Comparison of ENCODE assay signal across 19 cellular contexts in the genomic region with DNA sequence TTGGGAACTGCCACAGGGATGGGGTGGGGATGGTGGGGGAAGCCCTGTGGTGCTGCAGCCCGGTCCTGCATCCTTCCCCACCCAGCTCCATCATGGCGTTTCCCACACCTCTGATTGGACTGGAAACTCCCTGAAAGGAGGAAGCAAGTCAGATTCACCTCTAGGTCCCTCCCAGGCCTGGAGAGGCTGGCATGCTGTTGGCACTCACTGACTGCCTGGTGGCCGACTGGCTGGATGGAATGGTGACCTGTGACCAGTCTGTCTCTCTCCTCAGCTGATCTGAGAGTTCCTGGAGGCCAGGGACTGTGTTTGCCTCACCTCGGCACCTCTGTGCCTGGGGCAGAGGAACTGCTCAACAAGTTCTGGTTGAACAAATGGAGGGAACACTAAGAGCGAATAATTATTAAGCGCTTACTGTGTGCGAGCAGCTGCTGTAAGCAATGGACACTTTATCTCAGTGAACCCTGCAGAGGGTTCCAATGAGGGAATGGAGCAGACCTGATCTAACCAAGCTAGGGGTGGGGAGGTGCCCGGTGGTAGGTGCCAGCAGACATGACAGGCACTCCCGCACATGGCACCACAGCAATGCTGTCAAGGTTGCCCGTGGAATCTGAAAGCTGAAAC. TPM values are rescaled to one million over a fixed set of nuclear protein-coding genes. Genes with fewer than 3 reads are reported as not detected.
DNase-seq lines count a peak whose midpoint lies in the region; ATAC-seq and TF ChIP-seq lines count a peak whose summit lies in the region.
"Had no signal": no experiment of that assay in that cellular context is flagged by ENCODE, and none has a peak within 500 bp of the region (broad histone marks: within the 10 kb centered on the region; RNA-seq: fewer than 3 reads in every experiment).

No MANE protein-coding gene starts in this region.

- no peak overlapping the region for H3K27ac Mint-ChIP-seq in HFFc6
- H3K27ac Mint-ChIP-seq: CD4-positive, CD25-positive, alpha-beta regulatory T cell had no signal

- H3K4me3 ChIP-seq in heart right ventricle (no peak overlapping the region), osteoblast (ENCODE audit: insufficient read depth, low read length) (no peak overlapping the region), upper lobe of right lung (no peak overlapping the region)

- H3K27me3 ChIP-seq in heart right ventricle (no peaks in the 10 kb centered on the region), osteoblast (ENCODE audit: insufficient read depth, low read length) (peaks cover 2% of the 10 kb centered on the region), upper lobe of right lung (no peaks in the 10 kb centered on the region)

- TF ChIP-seq CTCF in heart right ventricle (IDR thresholded peaks at IDR 0.05) (no peak), osteoblast (IDR thresholded peaks at IDR 0.05; ENCODE audit: extremely low read depth, low read depth, low read length) (no peak), upper lobe of right lung (IDR thresholded peaks at IDR 0.05) (no peak), HFFc6 (IDR thresholded peaks at IDR 0.05) (no peak)

- H3K79me2 ChIP-seq in osteoblast (ENCODE audit: insufficient read depth, low read length), result no peaks in the 10 kb centered on the region

- H3K4me3 Mint-ChIP-seq in HFFc6, result no peak overlapping the region
- H3K4me3 Mint-ChIP-seq: CD4-positive, CD25-positive, alpha-beta regulatory T cell had no signal

- H3K36me3 ChIP-seq in heart right ventricle (no peaks in the 10 kb centered on the region), osteoblast (ENCODE audit: insufficient read depth, low read length) (no peaks in the 10 kb centered on the region), upper lobe of right lung (no peaks in the 10 kb centered on the region)

- H3K27ac ChIP-seq in heart right ventricle (peak overlapping the region in 5 of 10 donors; percentile 24 to 97 (median 44)), osteoblast (ENCODE audit: low read depth, low read length) (no peak overlapping the region), upper lobe of right lung (no peak overlapping the region)
- H3K27ac ChIP-seq: HL-60, RWPE1 had no signal

- intact Hi-C loops in cardiac septum (cut with DNase I) (no loop called here), heart right ventricle (cut with DNase I) (no loop called here), head of caudate nucleus (cut with DNase I) (no loop called here), upper lobe of right lung (cut with DNase I) (no loop called here)

- ATAC-seq in heart right ventricle (no peak), upper lobe of right lung (no peak), HG02981 (IDR thresholded peaks at IDR 0.05; ENCODE audit: unreplicated experiment) (no peak)

- H3K9me3 Mint-ChIP-seq in HFFc6, result no peaks in the 10 kb centered on the region

- DNase-seq in cardiac septum (ENCODE audit: low spot score), result peak; percentile 71
- no peak for DNase-seq in heart right ventricle
- peak in 22 of 42 donors; percentile 1 to 32 (median 8) for DNase-seq in head of caudate nucleus
- DNase-seq in osteoblast (ENCODE audit: insufficient read length, low spot score, missing footprints), result peak; percentile 83
- peak; percentile 45 for DNase-seq in upper lobe of right lung
- DNase-seq in HFFc6, result no peak
- DNase-seq in NCI-H1417 treated with DMSO at 0.1 percent for 48 hours (lab: John Stamatoyannopoulos, UW), result no peak
- DNase-seq: AML-193; CD4-positive, CD25-positive, alpha-beta regulatory T cell; KBM-7; NCI-H1092; NCI-H1694; NCI-H2107; NCI-H226; NCI-H526; NK-92 treated with Interleukin-12 subunit alpha and Interleukin-12 subunit beta, amount 100 ng/mL, for 24 hours had no signal

- H3K9me3 ChIP-seq in heart right ventricle (no peaks in the 10 kb centered on the region), osteoblast (ENCODE audit: low read depth, low read length) (no peaks in the 10 kb centered on the region), upper lobe of right lung (no peaks in the 10 kb centered on the region)

- peaks cover 0 to 41% (median 17%) of the 10 kb centered on the region in 9 donors for H3K4me1 ChIP-seq in heart right ventricle
- no peaks in the 10 kb centered on the region for H3K4me1 ChIP-seq in osteoblast (ENCODE audit: insufficient read depth, low read length)
- no peaks in the 10 kb centered on the region for H3K4me1 ChIP-seq in upper lobe of right lung

- no peak overlapping the region for H3K4me2 ChIP-seq in osteoblast (ENCODE audit: insufficient read depth, low read length)

- H3K27me3 Mint-ChIP-seq in HFFc6 (ENCODE audit: insufficient read depth), result peaks cover 38% of the 10 kb centered on the region

- 66 to 67% methylated on average over 10 of the region's 10 CpGs for WGBS in heart right ventricle, 2 donors

- H3K4me1 Mint-ChIP-seq in HFFc6 (ENCODE audit: low read depth), result peaks cover 6% of the 10 kb centered on the region; the same call in 1 of the 2 replicates

- H2AFZ ChIP-seq in osteoblast (ENCODE audit: low read length), result no peak overlapping the region

- H3K36me3 Mint-ChIP-seq in HFFc6 (ENCODE audit: low read depth), result no peaks in the 10 kb centered on the region
- H3K36me3 Mint-ChIP-seq: CD4-positive, CD25-positive, alpha-beta regulatory T cell had no signal

- no peaks in the 10 kb centered on the region for H4K20me1 ChIP-seq in osteoblast (ENCODE audit: insufficient read depth, low read length)

RNA-seq across cellular contexts. Expression of a gene that starts 3.5 kb away (rescaled TPM):
- 505 TPM for total RNA-seq in cardiac septum
- 100 to 1,000 TPM; 390 to 998 (median 624) TPM for total RNA-seq in heart right ventricle
- 1,000 to 10,000 TPM in 1 of 2 donors, 100 to 1,000 TPM in 1; 332 to 2,035 TPM for polyA plus RNA-seq in heart right ventricle
- not detected in 2 replicates for total RNA-seq in osteoblast
- not detected for total RNA-seq in upper lobe of right lung
- not detected for total RNA-seq in HFFc6 (2021; fragmentation: NEBNext Ultra II Directional; extraction: Animal tissue kit (Norgen Biotek cat#: 25700))
- total RNA-seq: CD4-positive, CD25-positive, alpha-beta regulatory T cell had no signal
- polyA plus RNA-seq: CD4-positive, CD25-positive, alpha-beta regulatory T cell had no signal

RNA-seq across cellular contexts. Expression of a gene that starts 20.7 kb away (rescaled TPM):
- total RNA-seq in cardiac septum (0.57 TPM), heart right ventricle (1 to 10 TPM in 3 of 10 donors, under 1 TPM in 7; 0.26 to 1.6 (median 0.85) TPM), osteoblast (not detected in 2 replicates), upper lobe of right lung (not detected)
- 1 to 10 TPM in 1 of 2 donors, under 1 TPM in 1; 0.51 to 8.3 TPM for polyA plus RNA-seq in heart right ventricle
- total RNA-seq in HFFc6 (2021; fragmentation: NEBNext Ultra II Directional; extraction: Animal tissue kit (Norgen Biotek cat#: 25700)), result not detected
- total RNA-seq: CD4-positive, CD25-positive, alpha-beta regulatory T cell had no signal
- polyA plus RNA-seq: CD4-positive, CD25-positive, alpha-beta regulatory T cell had no signal

RNA-seq across cellular contexts. Expression of a gene that starts 52.6 kb away (rescaled TPM):
- 202 TPM for total RNA-seq in cardiac septum
- total RNA-seq in heart right ventricle, result 100 to 1,000 TPM in 9 of 10 donors, 10 to 100 TPM in 1; 86.7 to 145 (median 112) TPM
- polyA plus RNA-seq in heart right ventricle, result 10 to 100 TPM; 52.2 to 68.9 TPM
- 39.2 and 41.3 TPM in 2 replicates for total RNA-seq in osteoblast
- total RNA-seq in upper lobe of right lung, result 28.1 TPM
- 10 to 100 TPM; 26.3 to 35.7 (median 29.3) TPM for total RNA-seq in HFFc6 (2021; fragmentation: NEBNext Ultra II Directional; extraction: Animal tissue kit (Norgen Biotek cat#: 25700))
- polyA plus RNA-seq: CD4-positive, CD25-positive, alpha-beta regulatory T cell had no signal

Comparison
In these comparisons a context has a peak if more than half of its experiments do, and no peak if none do; other contexts are left out.
1. DNase-seq: peak in cardiac septum (single experiment), head of caudate nucleus (22 of 42), osteoblast (single experiment) and upper lobe of right lung (single experiment); none in heart right ventricle (0 of 2), HFFc6 (single experiment) and NCI-H1417 treated with DMSO at 0.1 percent for 48 hours (single experiment).
2. RNA of a gene that starts 3.5 kb away (total RNA-seq): 390 to 998 TPM in heart right ventricle and 505 TPM in cardiac septum (single experiment); not detected in upper lobe of right lung (single experiment), not detected in osteoblast and not detected in HFFc6; every median in the first group is over 100 times any median in the second.